Comparison of ENCODE assay signal across 8 cellular contexts in the genomic region with DNA sequence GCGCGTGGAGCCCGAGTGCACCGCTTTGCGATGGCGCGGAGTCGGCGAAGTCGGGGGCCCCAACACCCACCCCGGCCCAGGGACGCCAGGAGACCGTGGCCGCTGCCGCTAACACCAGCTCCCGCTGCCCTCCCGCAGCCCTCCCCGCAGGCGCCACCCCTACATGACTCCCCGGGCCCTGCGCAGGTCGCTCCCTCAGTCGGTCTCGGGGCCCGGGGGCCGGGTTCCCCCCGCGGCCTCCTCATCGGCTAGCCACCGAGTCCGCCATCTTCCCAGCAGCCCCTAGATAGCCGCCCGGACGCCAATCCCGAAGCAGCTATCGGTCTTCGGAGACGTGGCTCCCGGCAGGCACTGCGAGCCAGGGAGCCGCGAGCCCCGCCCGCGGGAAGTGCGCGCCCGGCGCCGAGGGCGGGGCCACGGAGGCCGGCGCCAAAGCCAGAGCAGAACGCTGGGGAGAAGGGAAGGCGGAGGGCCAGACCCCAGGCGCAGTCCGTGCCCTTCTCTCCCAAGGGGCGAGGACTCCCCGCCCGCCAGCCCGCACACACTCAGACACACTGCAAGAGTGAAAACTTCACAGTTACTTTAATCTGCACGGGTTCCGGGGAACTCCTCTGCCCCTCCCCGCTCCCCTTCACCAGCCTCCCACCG. TPM values are rescaled to one million over a fixed set of nuclear protein-coding genes. Genes with fewer than 3 reads are reported as not detected.
DNase-seq lines count a peak whose midpoint lies in the region; ATAC-seq, FAIRE-seq and TF ChIP-seq lines count a peak whose summit lies in the region.

A gene with protein sequence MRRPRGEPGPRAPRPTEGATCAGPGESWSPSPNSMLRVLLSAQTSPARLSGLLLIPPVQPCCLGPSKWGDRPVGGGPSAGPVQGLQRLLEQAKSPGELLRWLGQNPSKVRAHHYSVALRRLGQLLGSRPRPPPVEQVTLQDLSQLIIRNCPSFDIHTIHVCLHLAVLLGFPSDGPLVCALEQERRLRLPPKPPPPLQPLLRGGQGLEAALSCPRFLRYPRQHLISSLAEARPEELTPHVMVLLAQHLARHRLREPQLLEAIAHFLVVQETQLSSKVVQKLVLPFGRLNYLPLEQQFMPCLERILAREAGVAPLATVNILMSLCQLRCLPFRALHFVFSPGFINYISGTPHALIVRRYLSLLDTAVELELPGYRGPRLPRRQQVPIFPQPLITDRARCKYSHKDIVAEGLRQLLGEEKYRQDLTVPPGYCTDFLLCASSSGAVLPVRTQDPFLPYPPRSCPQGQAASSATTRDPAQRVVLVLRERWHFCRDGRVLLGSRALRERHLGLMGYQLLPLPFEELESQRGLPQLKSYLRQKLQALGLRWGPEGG (minus strand): TSS at position 288 of the 648 bp plus-strand sequence. CDS start 43 bp downstream, at position 245.

- peak; percentile 6 for TF ChIP-seq POLR2A in breast epithelium (IDR thresholded peaks at IDR 0.05)

- H3K27ac ChIP-seq in A673 (ENCODE audit: low read depth, low read length, poor library complexity, severe bottlenecking) (peak within 1 kb of the TSS; percentile 95), WERI-Rb-1 (peak within 1 kb of the TSS; percentile 98), breast epithelium (peak within 1 kb of the TSS; percentile 90 to 95), small intestine (ENCODE audit: low read depth in 1 of 2, low read length in 1 of 2) (peak within 1 kb of the TSS; percentile 86 to 89)

- DNase-seq in A673 (ENCODE audit: low spot score) (peak; percentile 96), NCI-H2196 treated with DMSO at 0.1 percent for 48 hours (lab: John Stamatoyannopoulos, UW; ENCODE audit: unreplicated experiment) (peak; percentile 49), WERI-Rb-1 (peak; percentile 92), breast epithelium (ENCODE audit: low spot score in 2 of 2) (peak; percentile 79 to 84), iPS-NIHi11 (ENCODE audit: low spot score) (peak; percentile 93), small intestine (peak; percentile 92)

- 1% methylated on average over 59 to 66 of the region's 66 CpGs for WGBS in small intestine, 3 donors

- H3K27me3 ChIP-seq in A673 (replicated peaks; ENCODE audit: insufficient read depth, low read depth, low read length, poor library complexity) (no peaks in the 10 kb centered on the region), WERI-Rb-1 (ENCODE audit: insufficient read depth, low read depth, severe bottlenecking) (no peaks in the 10 kb centered on the region), breast epithelium (no peaks in the 10 kb centered on the region), small intestine (ENCODE audit: control insufficient read depth in 2 of 2, insufficient read depth in 2 of 2, low read length in 2 of 2) (no peaks in the 10 kb centered on the region)

- intact Hi-C loops in A673 (cut with micrococcal nuclease; ENCODE audit: unreplicated experiment), result no loop called here
- intact Hi-C loops in breast epithelium (cut with DNase I; ENCODE audit: low total_unique reads), result no loop called here

- POLR2A ChIA-PET in A673 (lab: Charles Lee; ENCODE audit: low non-redundant PET), result interaction anchor here (0.7 kb wide), 1 partner anchor 271 kb away, joined by 3 read pairs; no protein-coding TSS in a partner anchor

- no peaks in the 10 kb centered on the region for H3K9me3 ChIP-seq in A673 (ENCODE audit: low read depth, low read length, poor library complexity, severe bottlenecking)
- no peaks in the 10 kb centered on the region for H3K9me3 ChIP-seq in WERI-Rb-1 (ENCODE audit: severe bottlenecking)
- no peaks in the 10 kb centered on the region for H3K9me3 ChIP-seq in breast epithelium
- H3K9me3 ChIP-seq in small intestine (ENCODE audit: control insufficient read depth, low read depth), result no peaks in the 10 kb centered on the region

- H3K36me3 ChIP-seq in A673 (ENCODE audit: insufficient read depth, low read length, poor library complexity, severe bottlenecking) (peaks cover 17% of the 10 kb centered on the region), WERI-Rb-1 (peaks cover 39% of the 10 kb centered on the region), breast epithelium (no peaks in the 10 kb centered on the region), small intestine (ENCODE audit: control insufficient read depth in 2 of 2, insufficient read depth in 2 of 2, low read length in 2 of 2) (peaks cover 3 to 6% of the 10 kb centered on the region in 2 donors)

- TF ChIP-seq CTCF in A673 (conservative IDR thresholded peaks at IDR 0.05; ENCODE audit: low read depth, low read length), result no peak
- no peak for TF ChIP-seq CTCF in WERI-Rb-1 (IDR thresholded peaks at IDR 0.05; ENCODE audit: low read depth, low read length)
- TF ChIP-seq CTCF in breast epithelium (IDR thresholded peaks at IDR 0.05), result no peak

- FAIRE-seq in small intestine (lab: Jason Lieb, UNC), result no peak

- ATAC-seq in GM18870 (IDR thresholded peaks at IDR 0.05; ENCODE audit: unreplicated experiment) (peak; percentile 43), HG03103 (IDR thresholded peaks at IDR 0.05; ENCODE audit: low read depth, unreplicated experiment) (peak; percentile 71)

- no TSS peak for BruUV-seq in A673 (replicated peaks; lab: Mats Ljungman, UMichigan)

- H3K4me1 ChIP-seq in A673 (ENCODE audit: insufficient read depth, low read length, poor library complexity, severe bottlenecking) (peaks cover 41% of the 10 kb centered on the region), breast epithelium (peaks cover 12 to 31% of the 10 kb centered on the region in 2 donors), small intestine (ENCODE audit: control insufficient read depth in 2 of 2, insufficient read depth in 1 of 2, low read depth in 1 of 2, low read length in 1 of 2) (peaks cover 3 to 12% of the 10 kb centered on the region in 2 donors)

- H3K4me3 ChIP-seq in A673 (ENCODE audit: low read depth, low read length, poor library complexity, severe bottlenecking), result peak within 1 kb of the TSS; percentile 99
- peak within 1 kb of the TSS; percentile 80 for H3K4me3 ChIP-seq in WERI-Rb-1 (ENCODE audit: low read depth, low read length)
- H3K4me3 ChIP-seq in breast epithelium, result peak within 1 kb of the TSS; percentile 90 to 95 (median 91)
- peak within 1 kb of the TSS; percentile 73 to 94 for H3K4me3 ChIP-seq in small intestine (ENCODE audit: low read depth in 1 of 2, low read length in 2 of 2)

- CTCF ChIA-PET in A673 (lab: Charles Lee), result no interaction called here

RNA-seq across cellular contexts. Expression of the gene that starts here (rescaled TPM):
- total RNA-seq in A673 (2021) (70.8 and 80.5 TPM in 2 replicates), breast epithelium (10 to 100 TPM; 45.6 to 63.5 (median 60.0) TPM)
- polyA plus RNA-seq in small intestine, result 100 to 1,000 TPM; 114 to 248 (median 139) TPM

Comparison
In these comparisons a context has a peak if more than half of its experiments do, and no peak if none do; other contexts are left out.
1. Peak in every context shown above with its lines: DNase-seq, ATAC-seq, H3K4me3 ChIP-seq and H3K27ac ChIP-seq.